Comparison of ENCODE assay signal across 21 cellular contexts in the genomic region with DNA sequence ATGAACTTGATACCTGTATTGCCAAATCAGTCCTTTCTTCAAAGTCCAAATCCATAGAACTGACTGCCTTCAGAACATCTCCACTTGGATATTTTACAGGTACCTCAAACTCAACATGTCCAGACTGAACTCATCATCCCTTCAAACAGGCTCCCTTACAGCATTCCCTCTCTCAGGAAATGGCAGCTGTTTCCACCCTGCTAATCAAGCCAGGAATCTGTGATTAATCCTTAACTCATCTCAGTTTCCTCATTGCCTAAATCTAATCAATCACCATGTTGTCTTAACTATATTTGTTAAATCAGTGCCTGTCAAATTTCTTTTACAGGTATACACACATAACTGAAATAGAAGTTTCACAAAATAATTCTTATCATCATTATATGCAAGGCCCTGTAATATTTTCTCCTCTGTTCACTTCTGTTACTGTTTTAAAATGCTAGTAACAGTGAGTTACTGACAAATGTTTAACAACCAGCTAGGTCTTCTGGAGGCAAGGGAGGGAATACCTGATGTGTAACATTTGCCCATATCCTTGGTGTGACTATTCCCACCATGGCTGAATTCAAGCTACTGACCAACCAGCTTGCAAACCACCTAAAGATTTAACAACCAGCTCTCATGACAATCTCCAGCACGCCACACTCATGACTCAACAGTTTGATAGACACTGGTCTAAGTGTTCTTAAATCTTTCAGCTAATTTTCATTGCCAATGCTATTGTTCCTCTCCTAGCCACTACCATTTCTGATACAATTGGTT.
DNase-seq lines count a peak whose midpoint lies in the region; ATAC-seq and TF ChIP-seq lines count a peak whose summit lies in the region.
"Had no signal": no experiment of that assay in that cellular context is flagged by ENCODE, and none has a peak within 500 bp of the region (broad histone marks: within the 10 kb centered on the region; RNA-seq: fewer than 3 reads in every experiment).

No MANE protein-coding gene starts in this region.

- CTCF ChIA-PET in mammary epithelial cell (lab: Charles Lee; ENCODE audit: low non-redundant PET): no interaction called here

- peak; percentile 32 for DNase-seq in AG10803 (ENCODE audit: low read depth)
- peak; percentile 63 for DNase-seq in LHCN-M2 (ENCODE audit: low read depth)
- DNase-seq in mammary epithelial cell: peak; percentile 92
- peak; percentile 29 for DNase-seq in iris pigment epithelial cell (ENCODE audit: low read depth)
- no peak for DNase-seq in NCI-H2107 (lab: John Stamatoyannopoulos, UW)
- no peak for DNase-seq in MM.1S
- no peak for DNase-seq in stimulated activated CD4-positive, alpha-beta T cell treated with anti-CD3 and anti-CD28 coated beads, Interleukin-12 subunit alpha, Interleukin-12 subunit beta, amount 100 ng/mL, for 4 hours
- DNase-seq: activated CD4-positive, alpha-beta T cell treated with anti-CD3 and anti-CD28 coated beads for 4 hours; activated CD8-positive, alpha-beta memory T cell treated with anti-CD3 and anti-CD28 coated beads, Interleukin-2, amount 50 U/mL, for 4 hours; anterior cingulate cortex; CD4-positive, alpha-beta T cell; colonic mucosa; DMS79; erythroblast; left colon; NCI-H1436 treated with DMSO at 0.1 percent for 48 hours; occipital lobe; trophoblast cell had no signal

- H2AFZ ChIP-seq in mammary epithelial cell (ENCODE audit: low read depth, low read length) (peak overlapping the region; percentile 15), MM.1S (ENCODE audit: low read length) (no peak overlapping the region)
- H2AFZ ChIP-seq: hepatocyte had no signal

- H3K36me3 ChIP-seq in mammary epithelial cell (ENCODE audit: insufficient read depth, low read length) (no peaks in the 10 kb centered on the region), MM.1S (replicated peaks; ENCODE audit: insufficient read depth, low read length) (no peaks in the 10 kb centered on the region)
- H3K36me3 ChIP-seq: colonic mucosa had no signal

- no TSS peak for BruUV-seq in mammary epithelial cell (replicated peaks; lab: Mats Ljungman, UMichigan)

- no peaks in the 10 kb centered on the region for H3K79me2 ChIP-seq in mammary epithelial cell (ENCODE audit: insufficient read depth, low read length)
- no peaks in the 10 kb centered on the region for H3K79me2 ChIP-seq in MM.1S (ENCODE audit: low read length)
- H3K79me2 ChIP-seq: hepatocyte had no signal

- H3K27me3 ChIP-seq in mammary epithelial cell (ENCODE audit: insufficient read depth, low read length) (no peaks in the 10 kb centered on the region), MM.1S (replicated peaks; ENCODE audit: insufficient read depth, low read length) (no peaks in the 10 kb centered on the region)
- H3K27me3 ChIP-seq: colonic mucosa, hepatocyte had no signal

- no peaks in the 10 kb centered on the region for H3F3A ChIP-seq in MM.1S (ENCODE audit: insufficient read depth, low read length)

- no peak for TF ChIP-seq CTCF in AG10803 (conservative IDR thresholded peaks at IDR 0.05; ENCODE audit: low read length)
- no peak for TF ChIP-seq CTCF in mammary epithelial cell (conservative IDR thresholded peaks at IDR 0.05 in 1 of 2, IDR thresholded peaks at IDR 0.05 in 1 of 2; ENCODE audit: extremely low read depth in 1 of 2, insufficient read depth in 1 of 2, low read depth in 1 of 2, low read length in 2 of 2)
- TF ChIP-seq CTCF in MM.1S (IDR thresholded peaks at IDR 0.05; ENCODE audit: low read length): no peak

- dilution Hi-C loops in mammary epithelial cell (cut with HindIII; ENCODE audit: low sequenced_read_pairs): no loop called here

- H3K27ac ChIP-seq in mammary epithelial cell (ENCODE audit: insufficient read depth, low read depth, low read length) (peak overlapping the region; percentile 98), MM.1S (ENCODE audit: low read length) (no peak overlapping the region)
- H3K27ac ChIP-seq: colonic mucosa, hepatocyte had no signal

- H3K9me3 ChIP-seq in mammary epithelial cell (replicated peaks; ENCODE audit: insufficient read depth, low read length) (no peaks in the 10 kb centered on the region), MM.1S (replicated peaks; ENCODE audit: insufficient read depth, low read length) (no peaks in the 10 kb centered on the region)
- H3K9me3 ChIP-seq: colonic mucosa had no signal

- H3K4me1 ChIP-seq in mammary epithelial cell (ENCODE audit: insufficient read depth, low read length) (peaks cover 63% of the 10 kb centered on the region), MM.1S (ENCODE audit: low read length) (no peaks in the 10 kb centered on the region)
- H3K4me1 ChIP-seq: colonic mucosa had no signal

- 0% methylated on average over 1 of the region's 1 CpG for WGBS in mammary epithelial cell (ENCODE audit: low coverage, missing lambda C conversion rate)

- H3K4me3 ChIP-seq in AG10803 (ENCODE audit: low read length): no peak overlapping the region
- H3K4me3 ChIP-seq in mammary epithelial cell (replicated peaks in 1 of 3; ENCODE audit: insufficient read depth in 1 of 3, low read depth in 2 of 3, low read length in 3 of 3): no peak overlapping the region
- H3K4me3 ChIP-seq in MM.1S (ENCODE audit: low read length): no peak overlapping the region
- H3K4me3 ChIP-seq: colonic mucosa, hepatocyte, skin epidermis had no signal

- H3K4me2 ChIP-seq in mammary epithelial cell (ENCODE audit: insufficient read depth, low read depth, low read length): peak overlapping the region; percentile 31
- no peak overlapping the region for H3K4me2 ChIP-seq in MM.1S (ENCODE audit: low read depth, low read length)
- H3K4me2 ChIP-seq: hepatocyte had no signal

- intact Hi-C loops in mammary epithelial cell (cut with micrococcal nuclease): loop anchor here (5.0 kb wide), 1 partner anchor 378 kb away; the partner anchor contains the start of gene HIVEP2

- H3K9me2 ChIP-seq in MM.1S (replicated peaks; ENCODE audit: insufficient read depth, low read length): no peaks in the 10 kb centered on the region

- no peak for ATAC-seq in GM19035 (IDR thresholded peaks at IDR 0.05; ENCODE audit: unreplicated experiment)
- ATAC-seq: left colon had no signal

- H3K9ac ChIP-seq in mammary epithelial cell (ENCODE audit: insufficient read depth, low read length) (peak overlapping the region; percentile 49), MM.1S (ENCODE audit: low read length) (no peak overlapping the region)

- no peaks in the 10 kb centered on the region for H4K20me1 ChIP-seq in mammary epithelial cell (ENCODE audit: insufficient read depth, low read length)
- H4K20me1 ChIP-seq in MM.1S (ENCODE audit: insufficient read depth, low read length): no peaks in the 10 kb centered on the region

- in situ Hi-C loops in mammary epithelial cell (cut with MboI; ENCODE audit: low sequenced_read_pairs in 2 of 2): no loop called here

Comparison
In these comparisons a context has a peak if more than half of its experiments do, and no peak if none do; other contexts are left out.
1. DNase-seq: peak in AG10803 (single experiment), LHCN-M2 (single experiment), mammary epithelial cell (single experiment) and iris pigment epithelial cell (single experiment); none in NCI-H2107 (single experiment), MM.1S (single experiment) and stimulated activated CD4-positive, alpha-beta T cell treated with anti-CD3 and anti-CD28 coated beads, Interleukin-12 subunit alpha, Interleukin-12 subunit beta, amount 100 ng/mL, for 4 hours (single experiment).